23 cellular contexts compared by ENCODE assay signal in the genomic region with DNA sequence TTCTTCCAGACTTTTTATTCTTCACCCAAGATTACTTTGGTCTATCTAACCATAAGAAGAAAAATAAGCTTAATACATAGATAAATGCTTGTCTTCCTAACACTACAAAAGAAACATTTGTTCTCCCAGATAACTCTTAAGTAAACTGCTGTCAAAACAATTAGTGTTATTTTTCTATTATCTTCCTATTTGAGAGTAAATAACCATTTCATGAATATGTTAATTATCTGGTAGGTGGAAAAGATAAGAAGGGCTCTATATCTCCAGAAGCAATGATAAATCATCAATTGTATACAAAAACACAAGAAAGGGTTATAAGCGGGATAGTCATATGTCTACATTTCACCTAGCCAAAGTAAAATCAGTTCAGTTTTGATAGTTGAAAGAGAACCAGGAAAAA.
"Had no signal": no experiment of that assay in that cellular context is flagged by ENCODE, and none has a peak within 500 bp of the region (broad histone marks: within the 10 kb centered on the region; RNA-seq: fewer than 3 reads in every experiment).

No MANE protein-coding gene starts in this region.

- H3K27me3 ChIP-seq: tibial nerve, upper lobe of left lung had no signal

- H3K36me3 ChIP-seq: gastrocnemius medialis, lower lobe of right lung, right lobe of liver, thoracic aorta, tibial nerve, upper lobe of left lung had no signal

- H3K4me3 ChIP-seq: dorsolateral prefrontal cortex, gastrocnemius medialis, lower lobe of right lung, mucosa of descending colon, right lobe of liver, thoracic aorta, tibial nerve, upper lobe of left lung had no signal

- H3K4me1 ChIP-seq: gastrocnemius medialis, lower lobe of right lung, parathyroid adenoma, right lobe of liver, tibial nerve, upper lobe of left lung had no signal

- ATAC-seq: esophagus mucosa; gastrocnemius medialis; left ventricle myocardium superior; lower lobe of right lung; mucosa of descending colon; natural killer cell treated with Interleukin-12 subunit alpha and Interleukin-12 subunit beta and Interleukin-15 and Interleukin-18, amount 100 ng/mL, for 72 hours; right lobe of liver; stimulated activated naive B cell treated with anti-CD40 and anti-IgM and Interleukin-4, amounts not matched to agents 10 μg/mL and 1 μg/mL and 100 μg/mL, for 72 hours had no signal

- H3K27ac ChIP-seq: dorsolateral prefrontal cortex, epithelial cell of prostate, gastrocnemius medialis, lower lobe of right lung, parathyroid adenoma, right lobe of liver, thoracic aorta, tibial nerve, upper lobe of left lung had no signal

- H3K9ac ChIP-seq: parathyroid adenoma had no signal

- FAIRE-seq: keratinocyte, small intestine, urothelium cell line had no signal

- H3K9me3 ChIP-seq: gastrocnemius medialis, lower lobe of right lung, mucosa of descending colon, right lobe of liver, thoracic aorta, tibial nerve, upper lobe of left lung had no signal

- DNase-seq: dorsolateral prefrontal cortex; effector CD4-positive, alpha-beta T cell; foreskin fibroblast; gastrocnemius medialis; head of caudate nucleus; left ventricle myocardium superior; lower lobe of right lung; mucosa of descending colon; naive B cell; right lobe of liver; small intestine; stimulated activated CD4-positive, alpha-beta T cell treated with anti-CD3 and anti-CD28 coated beads, Interleukin-15, amount 100 ng/mL, for 24 hours; stimulated activated CD4-positive, alpha-beta T cell treated with anti-CD3 and anti-CD28 coated beads, Interleukin-2, amount 100 ng/mL, for 48 hours; stimulated activated naive B cell treated with anti-CD40 and anti-IgM and Interleukin-4, amounts not matched to agents 10 μg/mL and 1 μg/mL and 100 μg/mL, for 72 hours; upper lobe of left lung had no signal
